ENCODE assay signal across 12 cellular contexts in the genomic region with DNA sequence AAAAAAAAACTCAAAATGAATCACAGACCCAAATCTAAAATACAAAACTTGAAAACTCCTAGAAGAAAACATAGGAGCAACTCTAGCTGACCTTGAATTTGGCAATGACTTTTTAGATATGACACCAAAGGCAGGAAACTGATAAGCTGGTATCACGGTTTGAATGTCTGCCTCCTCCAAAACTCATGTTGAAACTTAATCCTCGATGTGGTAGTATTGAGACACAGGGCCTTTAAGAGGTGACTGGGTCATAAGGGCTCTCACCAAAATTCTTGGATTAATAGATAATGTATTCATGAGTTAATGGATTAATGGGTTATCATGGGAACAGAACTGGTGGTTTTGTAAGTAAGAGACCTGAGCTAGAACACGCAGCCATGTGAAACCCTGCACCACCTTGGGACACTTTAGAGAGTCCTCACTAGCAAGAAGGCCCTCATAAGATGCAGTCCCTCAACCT. TPM values are rescaled to one million over a fixed set of nuclear protein-coding genes. Genes with fewer than 3 reads are reported as not detected.
DNase-seq lines count a peak whose midpoint lies in the region; ATAC-seq, FAIRE-seq and TF ChIP-seq lines count a peak whose summit lies in the region.
"Had no signal": no experiment of that assay in that cellular context is flagged by ENCODE, and none has a peak within 500 bp of the region (broad histone marks: within the 10 kb centered on the region; RNA-seq: fewer than 3 reads in every experiment).

No MANE protein-coding gene starts in this region.

- intact Hi-C loops in Right ventricle myocardium inferior (cut with DNase I): no loop called here

- no peak for FAIRE-seq in D721Med (lab: Jason Lieb, UNC)
- FAIRE-seq: astrocyte had no signal

- no peaks in the 10 kb centered on the region for H3K9me3 ChIP-seq in Peyer's patch

- H3K36me3 ChIP-seq in Peyer's patch: no peaks in the 10 kb centered on the region

- H3K27ac ChIP-seq in Peyer's patch: no peak overlapping the region
- H3K27ac ChIP-seq: BLaER1 had no signal

- TF ChIP-seq CTCF in D721Med (IDR thresholded peaks at IDR 0.05; ENCODE audit: insufficient read depth, missing control alignments) (no peak), Peyer's patch (IDR thresholded peaks at IDR 0.05) (no peak)

- ATAC-seq in GM19467 (IDR thresholded peaks at IDR 0.05; ENCODE audit: unreplicated experiment) (peak; percentile 78), HG03354 (IDR thresholded peaks at IDR 0.05; ENCODE audit: poor library complexity, severe bottlenecking, unreplicated experiment) (peak; percentile 69), Right ventricle myocardium inferior (no peak), HG02571 (IDR thresholded peaks at IDR 0.05; ENCODE audit: unreplicated experiment) (no peak)

- DNase-seq in GF-D8 (lab: John Stamatoyannopoulos, UW) (peak; percentile 82), amniotic epithelial cell (ENCODE audit: low read depth) (peak; percentile 82), D721Med (ENCODE audit: insufficient read length, low spot score) (no peak), Right ventricle myocardium inferior (ENCODE audit: missing footprints) (no peak), Peyer's patch (no peak)
- DNase-seq: activated B cell treated with CpG ODN at 0.5 μM for 24 hours, NCI-H1105 treated with DMSO at 0.1 percent for 48 hours had no signal

- no peak overlapping the region for H3K4me3 ChIP-seq in Peyer's patch
- H3K4me3 ChIP-seq: BLaER1 had no signal

- H3K4me1 ChIP-seq in Peyer's patch: peaks cover 0 to 8% (median 0%) of the 10 kb centered on the region in 4 donors

- H3K27me3 ChIP-seq in Peyer's patch: no peaks in the 10 kb centered on the region
- H3K27me3 ChIP-seq: BLaER1 had no signal

- no peak for TF ChIP-seq POLR2A in Peyer's patch (IDR thresholded peaks at IDR 0.05)

RNA-seq across cellular contexts. Expression of gene FRYL, which starts 40.5 kb away (rescaled TPM):
- total RNA-seq in Right ventricle myocardium inferior (36.2 TPM), Peyer's patch (100 to 1,000 TPM; 220 to 253 (median 241) TPM)

Comparison
In these comparisons a context has a peak if more than half of its experiments do, and no peak if none do; other contexts are left out.
1. DNase-seq: peak in GF-D8 (single experiment) and amniotic epithelial cell (single experiment); none in D721Med (single experiment), Right ventricle myocardium inferior (single experiment) and Peyer's patch (0 of 3).
2. ATAC-seq: peak in GM19467 (single experiment) and HG03354 (single experiment); none in Right ventricle myocardium inferior (single experiment) and HG02571 (single experiment).